Comparison of ENCODE assay signal across 26 cellular contexts in the genomic region with DNA sequence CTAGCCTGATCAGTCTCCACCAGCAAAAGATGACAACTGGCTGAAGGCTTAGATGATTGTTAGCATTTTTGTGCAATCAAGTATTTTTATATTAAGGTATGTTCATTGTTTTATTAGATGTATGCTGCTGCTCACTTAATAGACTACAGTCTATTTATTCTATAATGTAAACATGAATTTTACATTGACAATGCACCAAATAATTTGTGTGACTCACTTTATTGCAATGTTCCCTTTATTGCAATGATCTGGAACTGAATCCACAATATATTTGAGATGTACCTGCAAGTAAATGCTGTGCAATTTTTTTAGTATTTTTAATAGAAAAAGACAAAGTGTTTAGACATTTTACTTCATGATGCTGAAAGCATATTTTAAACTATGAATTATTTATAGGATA.
A peak's percentile ranks its signal among the peaks of the same experiment; 100 is the strongest.
DNase-seq lines count a peak whose midpoint lies in the region; ATAC-seq, FAIRE-seq and TF ChIP-seq lines count a peak whose summit lies in the region.
"Had no signal": no experiment of that assay in that cellular context is flagged by ENCODE, and none has a peak within 500 bp of the region (broad histone marks: within the 10 kb centered on the region; RNA-seq: fewer than 3 reads in every experiment).

No MANE protein-coding gene starts in this region.

- BruUV-seq in PC-3 (replicated peaks; lab: Mats Ljungman, UMichigan), result no TSS peak

- DNase-seq in LNCaP clone FGC (ENCODE audit: low read depth) (peak; percentile 43), PC-3 (peak; percentile 70), frontal cortex (ENCODE audit: low spot score in 2 of 2) (no peak), nucleus accumbens (lab: John Stamatoyannopoulos, UW) (no peak)
- DNase-seq: 8988T; ACHN; BE2C; C1 segment of cervical spinal cord; CD4-positive, alpha-beta T cell; CD8-positive, alpha-beta memory T cell; COR-L47; DMS 273 treated with DMSO at 0.1 percent for 48 hours; DMS153; DMS79; DND-41; EL; GDM1 had no signal

- H3K4me1 ChIP-seq in PC-3 (ENCODE audit: insufficient read depth, low read length), result peaks cover 10% of the 10 kb centered on the region
- H3K4me1 ChIP-seq: BE2C, BLaER1 had no signal

- no peak overlapping the region for H3K4me2 ChIP-seq in PC-3 (ENCODE audit: low read length)
- H3K4me2 ChIP-seq: BLaER1 had no signal

- H4K20me1 ChIP-seq in PC-3 (ENCODE audit: low read length), result no peaks in the 10 kb centered on the region
- H4K20me1 ChIP-seq: BLaER1 had no signal

- H3K79me2 ChIP-seq in PC-3 (ENCODE audit: low read length), result no peaks in the 10 kb centered on the region

- TF ChIP-seq CTCF in C4-2B (conservative IDR thresholded peaks at IDR 0.05) (no peak), LNCaP clone FGC (IDR thresholded peaks at IDR 0.05; ENCODE audit: control insufficient read depth, extremely low read depth, insufficient read depth) (no peak), PC-3 (conservative IDR thresholded peaks at IDR 0.05; ENCODE audit: low read depth, low read length) (no peak)

- CTCF ChIA-PET in PC-3 (lab: Charles Lee), result no interaction called here

- no peaks in the 10 kb centered on the region for H3F3A ChIP-seq in PC-3 (ENCODE audit: low read length, unreplicated experiment)

- POLR2A ChIA-PET in PC-3 (lab: Charles Lee; ENCODE audit: unreplicated experiment), result no interaction called here

- intact Hi-C loops in PC-3 (cut with micrococcal nuclease), result loop anchor here (5.0 kb wide), 3 partner anchors 131 to 1146 kb away; no protein-coding TSS in a partner anchor

- H3K9ac ChIP-seq in PC-3 (ENCODE audit: low read length), result no peak overlapping the region
- H3K9ac ChIP-seq: BLaER1 had no signal

- peak; percentile 34 for FAIRE-seq in frontal cortex (lab: Jason Lieb, UNC)
- FAIRE-seq: A204.1, GM12878, GM12892, GM18507, GM19239 had no signal

- no peaks in the 10 kb centered on the region for H3K36me3 ChIP-seq in PC-3 (ENCODE audit: low read depth, low read length)
- H3K36me3 ChIP-seq: BE2C, BLaER1 had no signal

- H3K27me3 ChIP-seq in PC-3 (ENCODE audit: low read length), result no peaks in the 10 kb centered on the region
- H3K27me3 ChIP-seq: BE2C, BLaER1 had no signal

- H3K9me2 ChIP-seq in PC-3 (replicated peaks; ENCODE audit: low read length), result no peaks in the 10 kb centered on the region

- no peak overlapping the region for H2AFZ ChIP-seq in PC-3 (ENCODE audit: low read length)

- H3K27ac ChIP-seq in C4-2B (peak overlapping the region; percentile 7; the same call in 1 of the 2 replicates), PC-3 (ENCODE audit: low read length) (no peak overlapping the region)
- H3K27ac ChIP-seq: BLaER1 had no signal

- H3K9me3 ChIP-seq in PC-3 (ENCODE audit: low read length), result no peaks in the 10 kb centered on the region
- H3K9me3 ChIP-seq: BE2C, BLaER1 had no signal

- H3K4me3 ChIP-seq in LNCaP clone FGC (ENCODE audit: low read depth, low read length) (no peak overlapping the region), PC-3 (ENCODE audit: low read length) (no peak overlapping the region)
- H3K4me3 ChIP-seq: BLaER1, GM12878 had no signal

- ATAC-seq in PC-3 (peak; percentile 87), GM21447 (IDR thresholded peaks at IDR 0.05; ENCODE audit: unreplicated experiment) (no peak), HG03159 (IDR thresholded peaks at IDR 0.05; ENCODE audit: unreplicated experiment) (no peak)
- ATAC-seq: GM12878 had no signal

Comparison
In these comparisons a context has a peak if more than half of its experiments do, and no peak if none do; other contexts are left out.
1. DNase-seq: peak in LNCaP clone FGC (single experiment) and PC-3 (single experiment); none in frontal cortex (0 of 2) and nucleus accumbens (0 of 56).